Comparison of ENCODE assay signal across 11 cellular contexts in genomic region chr16:3054965-3055733, GRCh38. TPM values are rescaled to one million over a fixed set of nuclear protein-coding genes. Genes with fewer than 3 reads are reported as not detected.
A peak's percentile ranks its signal among the peaks of the same experiment; 100 is the strongest.
DNase-seq lines count a peak whose midpoint lies in the region; ATAC-seq and TF ChIP-seq lines count a peak whose summit lies in the region.
"Had no signal": no experiment of that assay in that cellular context is flagged by ENCODE, and none has a peak within 500 bp of the region (broad histone marks: within the 10 kb centered on the region; RNA-seq: fewer than 3 reads in every experiment).

No MANE protein-coding gene starts in this region.

- peaks cover 0 to 12% of the 10 kb centered on the region in 2 donors for H3K36me3 Mint-ChIP-seq in activated naive CD4-positive, alpha-beta T cell treated with anti-CD3 and anti-CD28 coated beads, Interleukin-2, amount 50 U/mL, for 72 hours
- H3K36me3 Mint-ChIP-seq in activated naive CD8-positive, alpha-beta T cell: peaks cover 2% of the 10 kb centered on the region

- H3K4me3 ChIP-seq in NB4 (ENCODE audit: low read depth, low read length): no peak overlapping the region
- H3K4me3 ChIP-seq: prostate gland had no signal

- no peak for DNase-seq in activated naive CD4-positive, alpha-beta T cell treated with anti-CD3 and anti-CD28 coated beads, Interleukin-2, amount 50 U/mL, for 72 hours (ENCODE audit: low spot score in 2 of 2)
- DNase-seq in activated naive CD4-positive, alpha-beta T cell treated with Interleukin-2 at 50 U/mL for 16 hours: no peak
- DNase-seq in NB4 (ENCODE audit: low read depth): peak; percentile 87
- DNase-seq in stimulated activated naive CD8-positive, alpha-beta T cell treated with anti-CD3 and anti-CD28 coated beads, Interleukin-15, amount 100 ng/mL, for 72 hours: peak in 1 of 2 donors; percentile 56
- DNase-seq in cerebellar cortex (ENCODE audit: low spot score): no peak
- no peak for DNase-seq in NCI-H1417 treated with DMSO at 0.1 percent for 48 hours (lab: John Stamatoyannopoulos, UW)
- DNase-seq: NCI-H2171 had no signal

- ATAC-seq in activated naive CD4-positive, alpha-beta T cell treated with anti-CD3 and anti-CD28 coated beads, Interleukin-2, amount 50 U/mL, for 72 hours: no peak
- peak; percentile 29 for ATAC-seq in stimulated activated naive CD8-positive, alpha-beta T cell treated with anti-CD3 and anti-CD28 coated beads, Interleukin-15, amount 100 ng/mL, for 72 hours
- no peak for ATAC-seq in HG03565 (IDR thresholded peaks at IDR 0.05; ENCODE audit: unreplicated experiment)

- H3K4me3 Mint-ChIP-seq in activated naive CD8-positive, alpha-beta T cell: peak overlapping the region; percentile 65
- H3K4me3 Mint-ChIP-seq in stimulated activated naive CD8-positive, alpha-beta T cell treated with anti-CD3 and anti-CD28 coated beads, Interleukin-15, amount 100 ng/mL, for 72 hours: peak overlapping the region; percentile 61 to 71

- no peaks in the 10 kb centered on the region for H3K27me3 Mint-ChIP-seq in activated naive CD8-positive, alpha-beta T cell
- H3K27me3 Mint-ChIP-seq in stimulated activated naive CD8-positive, alpha-beta T cell treated with anti-CD3 and anti-CD28 coated beads, Interleukin-15, amount 100 ng/mL, for 72 hours: no peaks in the 10 kb centered on the region

- H3K9me3 Mint-ChIP-seq in activated naive CD4-positive, alpha-beta T cell treated with anti-CD3 and anti-CD28 coated beads, Interleukin-2, amount 50 U/mL, for 72 hours: no peaks in the 10 kb centered on the region
- no peaks in the 10 kb centered on the region for H3K9me3 Mint-ChIP-seq in activated naive CD8-positive, alpha-beta T cell (ENCODE audit: low read depth)
- no peaks in the 10 kb centered on the region for H3K9me3 Mint-ChIP-seq in stimulated activated naive CD8-positive, alpha-beta T cell treated with anti-CD3 and anti-CD28 coated beads, Interleukin-15, amount 100 ng/mL, for 72 hours

- TF ChIP-seq CTCF in NB4 (IDR thresholded peaks at IDR 0.05; ENCODE audit: low read depth, low read length): no peak

- H3K27ac Mint-ChIP-seq in activated naive CD4-positive, alpha-beta T cell treated with anti-CD3 and anti-CD28 coated beads, Interleukin-2, amount 50 U/mL, for 72 hours: peak overlapping the region; percentile 61 to 73
- H3K27ac Mint-ChIP-seq in activated naive CD8-positive, alpha-beta T cell: peak overlapping the region; percentile 30
- peak overlapping the region; percentile 89 to 90 for H3K27ac Mint-ChIP-seq in stimulated activated naive CD8-positive, alpha-beta T cell treated with anti-CD3 and anti-CD28 coated beads, Interleukin-15, amount 100 ng/mL, for 72 hours

- no peak for TF ChIP-seq POLR2A in NB4 (IDR thresholded peaks at IDR 0.05; ENCODE audit: extremely low read depth, insufficient read length)

- peaks cover 47% of the 10 kb centered on the region for H3K4me1 Mint-ChIP-seq in activated naive CD8-positive, alpha-beta T cell (ENCODE audit: low read depth)
- H3K4me1 Mint-ChIP-seq in stimulated activated naive CD8-positive, alpha-beta T cell treated with anti-CD3 and anti-CD28 coated beads, Interleukin-15, amount 100 ng/mL, for 72 hours: peaks cover 71% of the 10 kb centered on the region

RNA-seq across cellular contexts. Expression of gene MMP25, which starts 8.8 kb away (rescaled TPM):
- total RNA-seq in activated naive CD4-positive, alpha-beta T cell treated with anti-CD3 and anti-CD28 coated beads, Interleukin-2, amount 50 U/mL, for 72 hours: 1 to 10 TPM; 1.8 to 2.0 TPM
- total RNA-seq: fibroblast of lung had no signal

RNA-seq across cellular contexts. Expression of gene IL32, which starts 10.3 kb away (rescaled TPM):
- total RNA-seq in activated naive CD4-positive, alpha-beta T cell treated with anti-CD3 and anti-CD28 coated beads, Interleukin-2, amount 50 U/mL, for 72 hours: 1,000 to 10,000 TPM; 2,042 to 3,291 TPM

RNA-seq across cellular contexts. Expression of gene BICDL2, which starts 18.4 kb away (rescaled TPM):
- total RNA-seq in activated naive CD4-positive, alpha-beta T cell treated with anti-CD3 and anti-CD28 coated beads, Interleukin-2, amount 50 U/mL, for 72 hours: 1 to 10 TPM in 1 of 2 donors, not detected in 1; 2.9 TPM
- total RNA-seq: fibroblast of lung had no signal

RNA-seq across cellular contexts. Expression of gene THOC6, which starts 31.3 kb away (rescaled TPM):
- total RNA-seq in activated naive CD4-positive, alpha-beta T cell treated with anti-CD3 and anti-CD28 coated beads, Interleukin-2, amount 50 U/mL, for 72 hours: 10 to 100 TPM; 35.3 to 65.2 TPM

RNA-seq across cellular contexts. Expression of gene HCFC1R1, which starts 31.4 kb away (rescaled TPM):
- 10 to 100 TPM; 40.9 to 47.3 TPM for total RNA-seq in activated naive CD4-positive, alpha-beta T cell treated with anti-CD3 and anti-CD28 coated beads, Interleukin-2, amount 50 U/mL, for 72 hours

Comparison
In these comparisons a context has a peak if more than half of its experiments do, and no peak if none do; other contexts are left out.
1. H3K27ac Mint-ChIP-seq: peak in every context shown above with its lines; median percentile 90 in stimulated activated naive CD8-positive, alpha-beta T cell treated with anti-CD3 and anti-CD28 coated beads, Interleukin-15, amount 100 ng/mL, for 72 hours; 67 in activated naive CD4-positive, alpha-beta T cell treated with anti-CD3 and anti-CD28 coated beads, Interleukin-2, amount 50 U/mL, for 72 hours; 30 in activated naive CD8-positive, alpha-beta T cell.